Comparison of ENCODE assay signal across 8 cellular contexts in the genomic region with DNA sequence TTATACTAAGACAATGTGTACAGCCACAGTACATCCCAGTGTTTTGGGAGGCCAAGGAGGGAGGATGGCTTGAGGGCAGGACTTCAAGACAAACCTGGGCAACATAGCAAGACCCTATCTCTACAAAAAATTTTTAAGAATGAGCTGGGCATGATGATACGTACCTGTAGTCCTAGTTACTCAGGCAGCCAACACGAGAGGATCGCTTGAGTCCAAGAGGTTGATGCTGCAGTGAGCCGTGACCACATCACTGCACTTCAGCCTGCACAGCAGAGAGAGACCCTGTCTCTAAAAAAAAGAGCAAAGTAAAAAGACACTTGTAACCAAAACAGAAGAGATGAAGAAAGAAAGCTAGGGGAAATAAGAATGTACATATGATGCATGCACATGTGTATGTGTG.
"Had no signal": no experiment of that assay in that cellular context is flagged by ENCODE, and none has a peak within 500 bp of the region (broad histone marks: within the 10 kb centered on the region; RNA-seq: fewer than 3 reads in every experiment).

No MANE protein-coding gene starts in this region.

- H3K9me3 Mint-ChIP-seq: HFFc6, IgD-negative memory B cell had no signal

- DNase-seq: GM23248, GOT3, H7, HFFc6, KG1 had no signal

- H3K4me1 Mint-ChIP-seq: IgD-negative memory B cell had no signal

- H3K27ac Mint-ChIP-seq: HFFc6, IgD-negative memory B cell had no signal

- H3K36me3 Mint-ChIP-seq: IgD-negative memory B cell had no signal

- H3K9me3 ChIP-seq: HAP-1 had no signal

- ATAC-seq: HCT116 had no signal

- H3K4me3 Mint-ChIP-seq: HFFc6, IgD-negative memory B cell had no signal
